ENCODE assay signal across 20 cellular contexts in the genomic region with DNA sequence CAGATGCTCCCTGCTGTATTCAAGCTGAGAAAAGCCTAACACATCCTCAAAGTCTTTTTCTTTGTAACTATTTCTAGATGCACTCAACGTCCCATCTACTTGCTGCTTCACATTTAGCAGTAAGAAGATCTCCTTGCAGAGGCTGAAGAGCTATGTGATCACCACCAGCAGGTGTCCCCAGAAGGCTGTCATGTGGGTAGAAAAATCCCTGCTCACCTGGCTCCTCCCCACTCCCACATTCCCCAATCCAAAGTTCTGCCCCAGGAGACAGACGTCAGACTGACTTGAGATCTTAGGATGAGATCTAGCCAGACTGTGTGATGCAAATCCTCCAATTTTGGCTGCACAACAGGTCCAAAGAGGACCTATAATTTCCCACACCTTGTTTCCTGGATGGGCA. TPM values are rescaled to one million over a fixed set of nuclear protein-coding genes. Genes with fewer than 3 reads are reported as not detected.
A peak's percentile ranks its signal among the peaks of the same experiment; 100 is the strongest.
DNase-seq lines count a peak whose midpoint lies in the region; ATAC-seq, FAIRE-seq and TF ChIP-seq lines count a peak whose summit lies in the region.
"Had no signal": no experiment of that assay in that cellular context is flagged by ENCODE, and none has a peak within 500 bp of the region (broad histone marks: within the 10 kb centered on the region; RNA-seq: fewer than 3 reads in every experiment).

No MANE protein-coding gene starts in this region.

- no peaks in the 10 kb centered on the region for H3K9me3 Mint-ChIP-seq in dendritic cell treated with granulocyte-macrophage colony-stimulating factor and Interleukin-4, amounts not matched to agents 40 ng/mL and 50 ng/mL, for 4 days
- no peaks in the 10 kb centered on the region for H3K9me3 Mint-ChIP-seq in natural killer cell treated with Interleukin-12 subunit alpha and Interleukin-12 subunit beta and Interleukin-15 and Interleukin-18, amount 100 ng/mL, for 72 hours

- H3K27me3 ChIP-seq in IMR-90 (ENCODE audit: control insufficient read depth, insufficient read depth, low read length) (peaks cover 3% of the 10 kb centered on the region; the same call in 1 of the 2 replicates), keratinocyte (ENCODE audit: control insufficient read depth, extremely low read depth, insufficient read depth, low read length) (peaks cover 2% of the 10 kb centered on the region)

- no peak overlapping the region for H3K4me3 ChIP-seq in IMR-90 (ENCODE audit: insufficient read depth, low read depth, low read length)
- no peak overlapping the region for H3K4me3 ChIP-seq in keratinocyte (ENCODE audit: control insufficient read depth in 2 of 3, extremely low read depth in 1 of 3, insufficient read depth in 2 of 3, low read depth in 1 of 3, low read length in 3 of 3)

- dilution Hi-C loops in IMR-90 (cut with HindIII; ENCODE audit: low sequenced_read_pairs, unreplicated experiment) (no loop called here), keratinocyte (cut with MboI; ENCODE audit: extremely low pct_ligation_motif_present, low sequenced_read_pairs) (loop anchor here (25.0 kb wide), 1 partner anchor 145 kb away; no protein-coding TSS in a partner anchor)

- TF ChIP-seq RAD21 in IMR-90 (IDR thresholded peaks at IDR 0.05; ENCODE audit: low read length): no peak

- no CpG with 5 or more reads among the region's 2 CpGs for WGBS in IMR-90 (ENCODE audit: extremely low coverage in 2 of 2, insufficient read length in 1 of 2), 2 experiments

- H2BK15ac ChIP-seq in IMR-90 (ENCODE audit: low read depth, low read length): no peak overlapping the region; the same call in 1 of the 3 replicates

- peak overlapping the region; percentile 90 for H3K27ac Mint-ChIP-seq in dendritic cell treated with granulocyte-macrophage colony-stimulating factor and Interleukin-4, amounts not matched to agents 40 ng/mL and 50 ng/mL, for 4 days
- no peak overlapping the region for H3K27ac Mint-ChIP-seq in natural killer cell treated with Interleukin-12 subunit alpha and Interleukin-12 subunit beta and Interleukin-15 and Interleukin-18, amount 100 ng/mL, for 72 hours

- no peak overlapping the region for H2BK5ac ChIP-seq in IMR-90 (ENCODE audit: low read depth, low read length, poor library complexity, severe bottlenecking)

- no peak overlapping the region for H3K14ac ChIP-seq in IMR-90 (replicated peaks; ENCODE audit: low read depth, low read length)

- no peak overlapping the region for H3K23ac ChIP-seq in IMR-90 (ENCODE audit: low read depth, low read length)

- H3K36me3 Mint-ChIP-seq in dendritic cell treated with granulocyte-macrophage colony-stimulating factor and Interleukin-4, amounts not matched to agents 40 ng/mL and 50 ng/mL, for 4 days (ENCODE audit: low read depth): peaks cover 60% of the 10 kb centered on the region
- H3K36me3 Mint-ChIP-seq in natural killer cell treated with Interleukin-12 subunit alpha and Interleukin-12 subunit beta and Interleukin-15 and Interleukin-18, amount 100 ng/mL, for 72 hours: no peaks in the 10 kb centered on the region

- no peak overlapping the region for H4K5ac ChIP-seq in IMR-90 (ENCODE audit: low read depth, low read length)

- no peaks in the 10 kb centered on the region for H3K79me2 ChIP-seq in keratinocyte (ENCODE audit: control insufficient read depth, insufficient read depth, low read length)

- H4K20me1 ChIP-seq in IMR-90 (ENCODE audit: insufficient read depth, low read length) (no peaks in the 10 kb centered on the region), keratinocyte (ENCODE audit: control insufficient read depth, extremely low read depth, insufficient read depth, low read length) (no peaks in the 10 kb centered on the region)

- H3K4me2 ChIP-seq in IMR-90 (ENCODE audit: low read depth, low read length) (no peak overlapping the region), keratinocyte (ENCODE audit: control insufficient read depth, extremely low read depth, insufficient read depth, low read depth, low read length) (no peak overlapping the region)

- no peak overlapping the region for H3K4ac ChIP-seq in IMR-90 (ENCODE audit: low read depth, low read length)

- H3K56ac ChIP-seq in IMR-90 (ENCODE audit: extremely low read depth, insufficient read depth, low read length): no peak overlapping the region

- intact Hi-C loops in IMR-90 (cut with micrococcal nuclease): no loop called here
- intact Hi-C loops in dendritic cell treated with granulocyte-macrophage colony-stimulating factor and Interleukin-4, amounts not matched to agents 40 ng/mL and 50 ng/mL, for 4 days (cut with micrococcal nuclease): loop anchor here (5.0 kb wide), 2 partner anchors 40 to 110 kb away; partner anchors contain the start of gene CCL8

- H3K4me1 ChIP-seq in IMR-90 (ENCODE audit: control insufficient read depth, insufficient read depth, low read length) (peaks cover 6% of the 10 kb centered on the region), keratinocyte (ENCODE audit: control insufficient read depth, extremely low read depth, insufficient read depth, low read length) (no peaks in the 10 kb centered on the region)

- peak; percentile 32 for DNase-seq in NCI-H2107 treated with DMSO at 0.1 percent for 48 hours (lab: John Stamatoyannopoulos, UW; ENCODE audit: unreplicated experiment)
- DNase-seq in NCI-H2107 (lab: John Stamatoyannopoulos, UW): no peak
- DNase-seq in IMR-90: no peak
- DNase-seq in keratinocyte (ENCODE audit: low read depth, low spot score): no peak
- no peak for DNase-seq in DMS79 treated with DMSO at 0.1 percent for 48 hours (lab: John Stamatoyannopoulos, UW)
- no peak for DNase-seq in natural killer cell treated with Interleukin-12 subunit alpha and Interleukin-12 subunit beta and Interleukin-15 and Interleukin-18, amount 100 ng/mL, for 72 hours (ENCODE audit: low spot score)
- DNase-seq: DMS 273 treated with DMSO at 0.1 percent for 48 hours, Kasumi-1, MV-4-11, NCI-H1436, NCI-H2029 treated with DMSO at 0.1 percent for 48 hours, NCI-H226, NCI-H526 treated with DMSO at 0.1 percent for 48 hours, PC-3 had no signal

- peak overlapping the region; percentile 15; the same call in 1 of the 2 replicates for H4K91ac ChIP-seq in IMR-90 (ENCODE audit: insufficient read depth, low read depth, low read length)

- H2AK9ac ChIP-seq in IMR-90 (replicated peaks; ENCODE audit: low read depth, low read length, poor library complexity): no peak overlapping the region

- peaks cover 92% of the 10 kb centered on the region for H3K4me1 Mint-ChIP-seq in dendritic cell treated with granulocyte-macrophage colony-stimulating factor and Interleukin-4, amounts not matched to agents 40 ng/mL and 50 ng/mL, for 4 days (ENCODE audit: low read depth)
- H3K4me1 Mint-ChIP-seq in natural killer cell treated with Interleukin-12 subunit alpha and Interleukin-12 subunit beta and Interleukin-15 and Interleukin-18, amount 100 ng/mL, for 72 hours (ENCODE audit: low read depth in 2 of 2): peaks cover 0 to 1% of the 10 kb centered on the region in 2 donors

- peaks cover 9% of the 10 kb centered on the region for H3K27me3 Mint-ChIP-seq in dendritic cell treated with granulocyte-macrophage colony-stimulating factor and Interleukin-4, amounts not matched to agents 40 ng/mL and 50 ng/mL, for 4 days
- peaks cover 9 to 13% of the 10 kb centered on the region in 2 donors for H3K27me3 Mint-ChIP-seq in natural killer cell treated with Interleukin-12 subunit alpha and Interleukin-12 subunit beta and Interleukin-15 and Interleukin-18, amount 100 ng/mL, for 72 hours

- peak overlapping the region; percentile 95 for H3K4me3 Mint-ChIP-seq in dendritic cell treated with granulocyte-macrophage colony-stimulating factor and Interleukin-4, amounts not matched to agents 40 ng/mL and 50 ng/mL, for 4 days
- H3K4me3 Mint-ChIP-seq in natural killer cell treated with Interleukin-12 subunit alpha and Interleukin-12 subunit beta and Interleukin-15 and Interleukin-18, amount 100 ng/mL, for 72 hours: no peak overlapping the region

- CTCF ChIA-PET in IMR-90 (lab: Yijun Ruan, JAX): interaction anchor here (1.6 kb wide), 1 partner anchor 51 kb away, joined by 5 read pairs; no protein-coding TSS in a partner anchor

- in situ Hi-C loops in IMR-90 (cut with MboI; ENCODE audit: low sequenced_read_pairs): loop anchor here (5.0 kb wide), 1 partner anchor 50 kb away; no protein-coding TSS in a partner anchor

- H2AFZ ChIP-seq in IMR-90 (replicated peaks; ENCODE audit: low read length, poor library complexity) (no peak overlapping the region), keratinocyte (ENCODE audit: control insufficient read depth, low read length) (no peak overlapping the region)

- H2BK120ac ChIP-seq in IMR-90 (ENCODE audit: low read depth, low read length): no peak overlapping the region

- no peak for FAIRE-seq in keratinocyte (lab: Jason Lieb, UNC)
- FAIRE-seq: GM12892 had no signal

- no peak overlapping the region for H4K8ac ChIP-seq in IMR-90 (ENCODE audit: low read depth in 2 of 2, low read length in 2 of 2)

- H3K18ac ChIP-seq in IMR-90 (ENCODE audit: low read depth, low read length): no peak overlapping the region

- TF ChIP-seq CTCF in IMR-90 (conservative IDR thresholded peaks at IDR 0.05; ENCODE audit: low read depth, low read length): no peak
- peak in 2 of 3 experiments; percentile 15 to 18 for TF ChIP-seq CTCF in keratinocyte (optimal IDR thresholded peaks at IDR 0.05 in 1 of 3, IDR thresholded peaks at IDR 0.05 in 1 of 3, conservative IDR thresholded peaks at IDR 0.05 in 1 of 3; ENCODE audit: extremely low read depth in 1 of 3, insufficient read depth in 2 of 3, low read length in 3 of 3)

- H2AK5ac ChIP-seq in IMR-90 (ENCODE audit: low read depth, low read length): no peak overlapping the region

- no peak overlapping the region for H3K9ac ChIP-seq in IMR-90 (ENCODE audit: low read depth, low read length)
- H3K9ac ChIP-seq in keratinocyte (ENCODE audit: control insufficient read depth, extremely low read depth, insufficient read depth, low read length): no peak overlapping the region

- no peaks in the 10 kb centered on the region for H3K79me1 ChIP-seq in IMR-90 (ENCODE audit: low read depth in 1 of 2, low read length in 2 of 2)

- no peak overlapping the region for H3K27ac ChIP-seq in IMR-90 (ENCODE audit: insufficient read depth, low read length)
- H3K27ac ChIP-seq in keratinocyte (ENCODE audit: control insufficient read depth, insufficient read depth, low read length): no peak overlapping the region
- H3K27ac ChIP-seq: 22Rv1 had no signal

- POLR2A ChIA-PET in IMR-90 (lab: Charles Lee; ENCODE audit: unreplicated experiment): no interaction called here

- TF ChIP-seq POLR2A in IMR-90 (IDR thresholded peaks at IDR 0.05; ENCODE audit: low read depth, low read length): no peak

- H3K36me3 ChIP-seq in IMR-90 (ENCODE audit: control insufficient read depth, insufficient read depth, low read length): no peaks in the 10 kb centered on the region
- no peaks in the 10 kb centered on the region for H3K36me3 ChIP-seq in keratinocyte (ENCODE audit: control insufficient read depth in 2 of 2, extremely low read depth in 1 of 2, insufficient read depth in 2 of 2, low read length in 2 of 2)

- ATAC-seq in IMR-90 (ENCODE audit: low read depth) (no peak), HG02884 (IDR thresholded peaks at IDR 0.05; ENCODE audit: unreplicated experiment) (no peak)
- no peak for ATAC-seq in natural killer cell treated with Interleukin-12 subunit alpha and Interleukin-12 subunit beta and Interleukin-15 and Interleukin-18, amount 100 ng/mL, for 72 hours
- ATAC-seq: PC-3 had no signal

- H3K9me3 ChIP-seq in IMR-90 (ENCODE audit: control insufficient read depth, insufficient read depth, low read length) (peaks cover 2% of the 10 kb centered on the region), keratinocyte (ENCODE audit: control insufficient read depth, low read depth, low read length) (no peaks in the 10 kb centered on the region)

- no peaks in the 10 kb centered on the region for H3K9me1 ChIP-seq in IMR-90 (ENCODE audit: insufficient read depth, low read length)
- H3K9me1 ChIP-seq in keratinocyte (ENCODE audit: control insufficient read depth, extremely low read depth, insufficient read depth, low read length): no peaks in the 10 kb centered on the region

- no TSS peak for BruUV-seq in IMR-90 (replicated peaks; lab: Mats Ljungman, UMichigan)

- H2BK20ac ChIP-seq in IMR-90 (ENCODE audit: low read depth, low read length): no peak overlapping the region

RNA-seq across cellular contexts. Expression of gene CCL13, which starts 1.1 kb away (rescaled TPM):
- 0.18 TPM in 1 of 2 replicates, not detected in the other for total RNA-seq in IMR-90 (2012; rRNA removed)
- polyA plus RNA-seq in IMR-90 (2012; rRNA removed) (not detected in 2 replicates), keratinocyte (not detected in 3 replicates)
- polyA plus RNA-seq in IMR-90 (2012; cell fraction: cytosol; rRNA removed): not detected in 2 replicates
- polyA plus RNA-seq in IMR-90 (2012; cell fraction: nucleus; rRNA removed; ENCODE audit: low replicate concordance): not detected in 2 replicates
- not detected for polyA plus RNA-seq in keratinocyte (2011; ENCODE audit: low read depth)
- not detected in 2 replicates for polyA plus RNA-seq in keratinocyte (2011; cell fraction: cytosol; rRNA removed)
- not detected in 2 replicates for polyA plus RNA-seq in keratinocyte (2011; cell fraction: nucleus; rRNA removed)
- not detected in 2 replicates for polyA plus RNA-seq in keratinocyte (2012; ENCODE audit: low replicate concordance)
- polyA minus RNA-seq in keratinocyte: not detected in 3 replicates
- polyA minus RNA-seq in keratinocyte (2011; cell fraction: cytosol; rRNA and poly(A)+ RNA removed): not detected
- not detected in 2 replicates for polyA minus RNA-seq in keratinocyte (2011; cell fraction: nucleus; rRNA and poly(A)+ RNA removed)
- not detected for total RNA-seq in natural killer cell treated with Interleukin-12 subunit alpha and Interleukin-12 subunit beta and Interleukin-15 and Interleukin-18, amount 100 ng/mL, for 72 hours
- total RNA-seq: PC-3, SK-MEL-5 had no signal

RNA-seq across cellular contexts. Expression of gene CCL1, which starts 5.6 kb away (rescaled TPM):
- not detected in 2 replicates for total RNA-seq in IMR-90 (2012; rRNA removed)
- polyA plus RNA-seq in IMR-90 (2012; rRNA removed) (not detected in 2 replicates), keratinocyte (not detected in 3 replicates)
- not detected in 2 replicates for polyA plus RNA-seq in IMR-90 (2012; cell fraction: cytosol; rRNA removed)
- not detected in 2 replicates for polyA plus RNA-seq in IMR-90 (2012; cell fraction: nucleus; rRNA removed; ENCODE audit: low replicate concordance)
- not detected for polyA plus RNA-seq in keratinocyte (2011; ENCODE audit: low read depth)
- polyA plus RNA-seq in keratinocyte (2011; cell fraction: cytosol; rRNA removed): not detected in 2 replicates
- not detected in 2 replicates for polyA plus RNA-seq in keratinocyte (2011; cell fraction: nucleus; rRNA removed)
- polyA plus RNA-seq in keratinocyte (2012; ENCODE audit: low replicate concordance): not detected in 2 replicates
- polyA minus RNA-seq in keratinocyte: not detected in 3 replicates
- not detected for polyA minus RNA-seq in keratinocyte (2011; cell fraction: cytosol; rRNA and poly(A)+ RNA removed)
- polyA minus RNA-seq in keratinocyte (2011; cell fraction: nucleus; rRNA and poly(A)+ RNA removed): not detected in 2 replicates
- total RNA-seq in natural killer cell treated with Interleukin-12 subunit alpha and Interleukin-12 subunit beta and Interleukin-15 and Interleukin-18, amount 100 ng/mL, for 72 hours: 1 to 10 TPM; 3.5 to 4.8 TPM
- total RNA-seq: PC-3, SK-MEL-5 had no signal
- polyA plus RNA-seq: BJ had no signal

RNA-seq across cellular contexts. Expression of gene CCL8, which starts 38.2 kb away (rescaled TPM):
- not detected in 2 replicates for total RNA-seq in IMR-90 (2012; rRNA removed)
- polyA plus RNA-seq in IMR-90 (2012; rRNA removed) (not detected in 2 replicates), keratinocyte (not detected in 3 replicates)
- polyA plus RNA-seq in IMR-90 (2012; cell fraction: cytosol; rRNA removed): not detected in 2 replicates
- polyA plus RNA-seq in IMR-90 (2012; cell fraction: nucleus; rRNA removed; ENCODE audit: low replicate concordance): not detected in 2 replicates
- polyA plus RNA-seq in keratinocyte (2011; ENCODE audit: low read depth): not detected
- not detected in 2 replicates for polyA plus RNA-seq in keratinocyte (2011; cell fraction: cytosol; rRNA removed)
- not detected in 2 replicates for polyA plus RNA-seq in keratinocyte (2011; cell fraction: nucleus; rRNA removed)
- polyA plus RNA-seq in keratinocyte (2012; ENCODE audit: low replicate concordance): not detected in 2 replicates
- polyA minus RNA-seq in keratinocyte: not detected in 3 replicates
- not detected for polyA minus RNA-seq in keratinocyte (2011; cell fraction: cytosol; rRNA and poly(A)+ RNA removed)
- not detected in 2 replicates for polyA minus RNA-seq in keratinocyte (2011; cell fraction: nucleus; rRNA and poly(A)+ RNA removed)
- total RNA-seq in natural killer cell treated with Interleukin-12 subunit alpha and Interleukin-12 subunit beta and Interleukin-15 and Interleukin-18, amount 100 ng/mL, for 72 hours: not detected
- total RNA-seq: PC-3, SK-MEL-5 had no signal
